ENCODE assay signal across 8 cellular contexts in the genomic region with DNA sequence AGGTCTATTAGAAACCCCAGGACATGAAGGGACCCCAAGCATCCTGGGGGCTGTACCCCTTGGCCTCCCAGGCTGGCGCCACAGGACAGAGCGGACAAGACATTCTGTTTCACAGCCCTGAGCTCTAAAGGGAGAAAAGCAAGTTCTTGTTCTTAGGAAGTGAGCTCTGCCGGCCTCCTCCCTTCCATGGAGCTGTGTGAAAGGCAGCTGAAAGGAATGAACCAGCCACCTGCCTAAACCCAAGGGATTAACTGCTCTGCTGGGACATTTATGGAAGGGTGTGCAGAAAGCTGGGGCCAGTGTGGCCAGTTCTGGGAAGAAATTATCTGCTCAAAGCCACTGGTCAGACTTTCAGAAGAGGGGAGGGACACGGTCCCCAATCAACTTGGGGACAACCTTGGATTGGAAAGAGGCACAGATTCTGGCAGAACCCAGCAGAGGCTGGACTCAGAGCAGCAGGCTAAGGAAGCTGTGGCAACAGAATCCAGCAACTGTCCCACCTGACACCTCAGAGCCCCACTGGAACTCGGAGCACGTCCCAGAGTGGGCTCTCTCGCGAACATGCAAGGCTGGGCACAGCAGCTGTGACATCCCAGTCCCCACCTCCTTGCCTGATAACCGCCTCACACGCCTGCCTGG. TPM values are rescaled to one million over a fixed set of nuclear protein-coding genes. Genes with fewer than 3 reads are reported as not detected.
A peak's percentile ranks its signal among the peaks of the same experiment; 100 is the strongest.
DNase-seq lines count a peak whose midpoint lies in the region; ATAC-seq, FAIRE-seq and TF ChIP-seq lines count a peak whose summit lies in the region.

No MANE protein-coding gene starts in this region.

- no peak for FAIRE-seq in H54 (lab: Jason Lieb, UNC)

- TF ChIP-seq POLR2A in breast epithelium (IDR thresholded peaks at IDR 0.05), result no peak
- TF ChIP-seq POLR2A in uterus (IDR thresholded peaks at IDR 0.05), result no peak
- no peak for TF ChIP-seq POLR2A in H54 (IDR thresholded peaks at IDR 0.05; ENCODE audit: low read depth, low read length)

- peaks cover 0 to 52% (median 2%) of the 10 kb centered on the region in 3 donors for H3K36me3 Mint-ChIP-seq in CD8-positive, alpha-beta memory T cell

- H3K9ac ChIP-seq in HUES64 (ENCODE audit: low read depth, low read length), result peak overlapping the region; percentile 91
- H3K9ac ChIP-seq in mesendoderm (ENCODE audit: low read length), result peak overlapping the region; percentile 74

- no peaks in the 10 kb centered on the region for H3K9me3 ChIP-seq in CD8-positive, alpha-beta memory T cell (ENCODE audit: low read length)
- H3K9me3 ChIP-seq in HUES64 (ENCODE audit: insufficient read depth, low read depth, low read length) (no peaks in the 10 kb centered on the region), breast epithelium (no peaks in the 10 kb centered on the region), uterus (no peaks in the 10 kb centered on the region)

- peaks cover 27% of the 10 kb centered on the region for H3K36me3 ChIP-seq in CD8-positive, alpha-beta memory T cell (ENCODE audit: insufficient read depth, low read length)
- peaks cover 39% of the 10 kb centered on the region for H3K36me3 ChIP-seq in HUES64 (ENCODE audit: insufficient read depth, low read length)
- no peaks in the 10 kb centered on the region for H3K36me3 ChIP-seq in breast epithelium
- H3K36me3 ChIP-seq in mesendoderm (ENCODE audit: control insufficient read depth, insufficient read depth, low read length), result peaks cover 9% of the 10 kb centered on the region
- H3K36me3 ChIP-seq in uterus, result no peaks in the 10 kb centered on the region

- CTCF ChIA-PET in CD8-positive, alpha-beta memory T cell (lab: Charles Lee), result interaction anchor here (0.8 to 4.6 kb wide), 12 partner anchors 9 to 115 kb away, joined by 3 to 28 read pairs (median 4); a partner anchor contains a TSS

- peak overlapping the region; percentile 30 for H3K23ac ChIP-seq in mesendoderm (ENCODE audit: low read length)

- no peak overlapping the region for H3K4ac ChIP-seq in mesendoderm (ENCODE audit: low read depth, low read length)

- intact Hi-C loops in breast epithelium (cut with DNase I; ENCODE audit: low total_unique reads), result no loop called here
- intact Hi-C loops in uterus (cut with DNase I; ENCODE audit: low total_unique reads), result loop anchor here (2.0 kb wide), 1 partner anchor 46 kb away; a partner anchor contains a TSS

- TF ChIP-seq CTCF in breast epithelium (IDR thresholded peaks at IDR 0.05) (no peak), uterus (IDR thresholded peaks at IDR 0.05) (no peak)

- H3K4me3 ChIP-seq in CD8-positive, alpha-beta memory T cell (ENCODE audit: low read length), result peak overlapping the region; percentile 81
- H3K4me3 ChIP-seq in HUES64 (ENCODE audit: low read length) (peak overlapping the region; percentile 97), breast epithelium (peak overlapping the region; percentile 73 to 97 (median 96)), mesendoderm (ENCODE audit: low read length) (peak overlapping the region; percentile 40), uterus (peak overlapping the region; percentile 74 to 95)

- no peaks in the 10 kb centered on the region for H3K27me3 Mint-ChIP-seq in CD8-positive, alpha-beta memory T cell

- peaks cover 57% of the 10 kb centered on the region for H3K4me1 ChIP-seq in CD8-positive, alpha-beta memory T cell (ENCODE audit: insufficient read depth, low read length)
- peaks cover 22% of the 10 kb centered on the region; the same call in 1 of the 2 replicates for H3K4me1 ChIP-seq in HUES64 (ENCODE audit: insufficient read depth, low read length)
- H3K4me1 ChIP-seq in breast epithelium, result peaks cover 19 to 34% of the 10 kb centered on the region in 2 donors
- peaks cover 8% of the 10 kb centered on the region for H3K4me1 ChIP-seq in mesendoderm (ENCODE audit: control insufficient read depth, low read depth, low read length)
- peaks cover 15 to 31% of the 10 kb centered on the region in 2 donors for H3K4me1 ChIP-seq in uterus

- H2BK120ac ChIP-seq in mesendoderm (ENCODE audit: low read depth, low read length), result no peak overlapping the region

- peak overlapping the region; percentile 97 for H3K4me2 ChIP-seq in mesendoderm (ENCODE audit: low read length)

- peak overlapping the region; percentile 92 to 99 (median 98) for H3K4me3 Mint-ChIP-seq in CD8-positive, alpha-beta memory T cell

- WGBS in HUES64, result 26% methylated on average over 10 of the region's 10 CpGs
- no CpG with 5 or more reads among the region's 10 CpGs for WGBS in mesendoderm (ENCODE audit: extremely low coverage, insufficient coverage, low lambda C conversion rate)

- H2BK5ac ChIP-seq in mesendoderm (ENCODE audit: low read length), result no peak overlapping the region

- H3K27ac Mint-ChIP-seq in CD8-positive, alpha-beta memory T cell, result peak overlapping the region; percentile 91 to 97 (median 95)

- peaks cover 28% of the 10 kb centered on the region for H3K79me1 ChIP-seq in mesendoderm (ENCODE audit: low read length)

- H3K18ac ChIP-seq in mesendoderm (ENCODE audit: low read length), result no peak overlapping the region

- H3K27me3 ChIP-seq in CD8-positive, alpha-beta memory T cell (ENCODE audit: insufficient read depth, low read length, poor library complexity, severe bottlenecking), result no peaks in the 10 kb centered on the region
- H3K27me3 ChIP-seq in HUES64 (ENCODE audit: insufficient read depth, low read length), result no peaks in the 10 kb centered on the region
- H3K27me3 ChIP-seq in breast epithelium, result no peaks in the 10 kb centered on the region
- H3K27me3 ChIP-seq in mesendoderm (ENCODE audit: insufficient read depth, low read length, poor library complexity), result no peaks in the 10 kb centered on the region
- no peaks in the 10 kb centered on the region for H3K27me3 ChIP-seq in uterus

- H3K4me1 Mint-ChIP-seq in CD8-positive, alpha-beta memory T cell, result peaks cover 48 to 67% (median 51%) of the 10 kb centered on the region in 3 donors

- no peak overlapping the region for H2AK5ac ChIP-seq in mesendoderm (ENCODE audit: low read length)

- H4K5ac ChIP-seq in mesendoderm (ENCODE audit: low read length), result no peak overlapping the region

- H3K9me3 Mint-ChIP-seq in CD8-positive, alpha-beta memory T cell, result no peaks in the 10 kb centered on the region

- H3K56ac ChIP-seq in mesendoderm (ENCODE audit: low read length), result peak overlapping the region; percentile 83

- H3K27ac ChIP-seq in CD8-positive, alpha-beta memory T cell (ENCODE audit: low read depth, low read length), result peak overlapping the region; percentile 94
- peak overlapping the region; percentile 2; the same call in 1 of the 2 replicates for H3K27ac ChIP-seq in HUES64 (ENCODE audit: low read depth, low read length)
- peak overlapping the region; percentile 98 to 99 for H3K27ac ChIP-seq in breast epithelium
- H3K27ac ChIP-seq in mesendoderm (ENCODE audit: low read depth, low read length), result no peak overlapping the region
- peak overlapping the region; percentile 99 to 100 for H3K27ac ChIP-seq in uterus

- POLR2A ChIA-PET in CD8-positive, alpha-beta memory T cell (lab: Charles Lee), result interaction anchor here (0.6 to 7.2 kb wide), 10 partner anchors 13 to 185 kb away, joined by 3 to 64 read pairs (median 3); a partner anchor contains a TSS

- ATAC-seq in GM18858 (IDR thresholded peaks at IDR 0.05; ENCODE audit: unreplicated experiment), result no peak

- H2BK15ac ChIP-seq in mesendoderm (replicated peaks; ENCODE audit: low read depth), result no peak overlapping the region

- no peak for DNase-seq in CD8-positive, alpha-beta memory T cell
- DNase-seq in breast epithelium (ENCODE audit: low spot score in 2 of 2) (no peak), mesendoderm (no peak), uterus (no peak), H54 (ENCODE audit: insufficient read length, low spot score) (no peak), NCI-H345 (lab: John Stamatoyannopoulos, UW) (no peak)

- no peak overlapping the region for H4K8ac ChIP-seq in mesendoderm (ENCODE audit: low read depth, low read length)

- H3K79me2 ChIP-seq in mesendoderm (ENCODE audit: control insufficient read depth, insufficient read depth, low read length), result peaks cover 41% of the 10 kb centered on the region

RNA-seq across cellular contexts. Expression of a gene that starts 2.1 kb away (rescaled TPM):
- 10 to 100 TPM; 36.4 to 37.3 TPM for total RNA-seq in CD8-positive, alpha-beta memory T cell
- 31.6 TPM for polyA plus RNA-seq in CD8-positive, alpha-beta memory T cell
- polyA plus RNA-seq in HUES64 (2013, experiment 1 of 2), result 12.7 TPM
- polyA plus RNA-seq in HUES64 (2013, experiment 2 of 2), result 10.0 TPM
- 10 to 100 TPM; 45.2 to 61.3 (median 58.1) TPM for total RNA-seq in breast epithelium
- 11.2 TPM for polyA plus RNA-seq in mesendoderm (2013, experiment 1 of 2)
- polyA plus RNA-seq in mesendoderm (2013, experiment 2 of 2), result 10.9 TPM
- 10 to 100 TPM; 17.4 to 31.1 (median 20.6) TPM for total RNA-seq in uterus

RNA-seq across cellular contexts. Expression of a gene that starts 13.0 kb away (rescaled TPM):
- total RNA-seq in CD8-positive, alpha-beta memory T cell, result 10 to 100 TPM; 12.5 to 14.0 TPM
- 4.9 TPM for polyA plus RNA-seq in CD8-positive, alpha-beta memory T cell
- polyA plus RNA-seq in HUES64 (2013, experiment 1 of 2), result 22.4 TPM
- 25.9 TPM for polyA plus RNA-seq in HUES64 (2013, experiment 2 of 2)
- total RNA-seq in breast epithelium (10 to 100 TPM; 10.9 to 18.3 (median 14.4) TPM), uterus (10 to 100 TPM in 2 of 4 donors, 1 to 10 TPM in 2; 1.8 to 29.6 (median 15.0) TPM)
- polyA plus RNA-seq in mesendoderm (2013, experiment 1 of 2), result 14.6 TPM
- polyA plus RNA-seq in mesendoderm (2013, experiment 2 of 2), result 14.9 TPM

RNA-seq across cellular contexts. Expression of a gene that starts 20.7 kb away (rescaled TPM):
- total RNA-seq in CD8-positive, alpha-beta memory T cell, result 10 to 100 TPM; 25.0 to 31.7 TPM
- 24.1 TPM for polyA plus RNA-seq in CD8-positive, alpha-beta memory T cell
- 16.3 TPM for polyA plus RNA-seq in HUES64 (2013, experiment 1 of 2)
- 12.2 TPM for polyA plus RNA-seq in HUES64 (2013, experiment 2 of 2)
- total RNA-seq in breast epithelium, result 10 to 100 TPM; 19.3 to 19.6 (median 19.4) TPM
- 16.1 TPM for polyA plus RNA-seq in mesendoderm (2013, experiment 1 of 2)
- polyA plus RNA-seq in mesendoderm (2013, experiment 2 of 2), result 14.9 TPM
- total RNA-seq in uterus, result 10 to 100 TPM; 26.5 to 79.7 (median 47.6) TPM

RNA-seq across cellular contexts. Expression of a gene that starts 24.1 kb away (rescaled TPM):
- 10 to 100 TPM; 18.3 to 20.6 TPM for total RNA-seq in CD8-positive, alpha-beta memory T cell
- polyA plus RNA-seq in CD8-positive, alpha-beta memory T cell, result 24.0 TPM
- 12.7 TPM for polyA plus RNA-seq in HUES64 (2013, experiment 1 of 2)
- polyA plus RNA-seq in HUES64 (2013, experiment 2 of 2), result 13.1 TPM
- 10 to 100 TPM; 20.3 to 28.2 (median 28.1) TPM for total RNA-seq in breast epithelium
- polyA plus RNA-seq in mesendoderm (2013, experiment 1 of 2), result 6.8 TPM
- 6.4 TPM for polyA plus RNA-seq in mesendoderm (2013, experiment 2 of 2)
- 10 to 100 TPM; 19.1 to 23.9 (median 21.9) TPM for total RNA-seq in uterus

RNA-seq across cellular contexts. Expression of a gene that starts 45.4 kb away (rescaled TPM):
- total RNA-seq in CD8-positive, alpha-beta memory T cell, result not detected
- not detected for polyA plus RNA-seq in CD8-positive, alpha-beta memory T cell
- not detected for polyA plus RNA-seq in HUES64 (2013, experiment 1 of 2)
- polyA plus RNA-seq in HUES64 (2013, experiment 2 of 2), result not detected
- total RNA-seq in breast epithelium (under 1 TPM in 1 of 3 donors, not detected in 2; 0.16 TPM), uterus (not detected)
- polyA plus RNA-seq in mesendoderm (2013, experiment 1 of 2), result 0.01 TPM
- 0.04 TPM for polyA plus RNA-seq in mesendoderm (2013, experiment 2 of 2)

Comparison
In these comparisons a context has a peak if more than half of its experiments do, and no peak if none do; other contexts are left out.
1. H3K4me3 ChIP-seq: peak in every context shown above with its lines; median percentile 97 in HUES64; 96 in breast epithelium; 84 in uterus; 81 in CD8-positive, alpha-beta memory T cell; 40 in mesendoderm.